28 cellular contexts compared by ENCODE assay signal in genomic region chr18:44655435-44655834, GRCh38.
"Had no signal": no experiment of that assay in that cellular context is flagged by ENCODE, and none has a peak within 500 bp of the region (broad histone marks: within the 10 kb centered on the region; RNA-seq: fewer than 3 reads in every experiment).

No MANE protein-coding gene starts in this region.

- H3K4me3 Mint-ChIP-seq: mesothelial cell of epicardium; naive B cell; natural killer cell treated with Interleukin-12 subunit alpha and Interleukin-12 subunit beta and Interleukin-15 and Interleukin-18, amount 100 ng/mL, for 72 hours; neural crest cell; stimulated activated naive B cell treated with anti-CD40 and anti-IgM and Interleukin-4, amounts not matched to agents 10 μg/mL and 1 μg/mL and 100 μg/mL, for 72 hours; stimulated activated naive CD8-positive, alpha-beta T cell treated with anti-CD3 and anti-CD28 coated beads, Interleukin-15, Interleukin-2, amounts not matched to agents 100 ng/mL and 50 ng/mL, for 24 hours had no signal

- H3K27ac ChIP-seq: dorsolateral prefrontal cortex, heart left ventricle, left lung, neutrophil, psoas muscle, skin epidermis, thoracic aorta, tibial nerve, upper lobe of left lung had no signal

- H3K36me3 ChIP-seq: heart left ventricle, left lung, neutrophil, thoracic aorta, tibial nerve, upper lobe of left lung had no signal

- H3K9me3 Mint-ChIP-seq: naive B cell; natural killer cell treated with Interleukin-12 subunit alpha and Interleukin-12 subunit beta and Interleukin-15 and Interleukin-18, amount 100 ng/mL, for 72 hours; neural crest cell; stimulated activated naive B cell treated with anti-CD40 and anti-IgM and Interleukin-4, amounts not matched to agents 10 μg/mL and 1 μg/mL and 100 μg/mL, for 72 hours; stimulated activated naive CD8-positive, alpha-beta T cell treated with anti-CD3 and anti-CD28 coated beads, Interleukin-15, Interleukin-2, amounts not matched to agents 100 ng/mL and 50 ng/mL, for 24 hours had no signal

- H3K27me3 ChIP-seq: dorsolateral prefrontal cortex, heart left ventricle, left lung, neutrophil, tibial nerve, upper lobe of left lung had no signal

- H3K4me3 ChIP-seq: dorsolateral prefrontal cortex, heart left ventricle, left lung, mucosa of descending colon, psoas muscle, skin epidermis, thoracic aorta, tibial nerve, upper lobe of left lung had no signal

- H3K27me3 Mint-ChIP-seq: natural killer cell treated with Interleukin-12 subunit alpha and Interleukin-12 subunit beta and Interleukin-15 and Interleukin-18, amount 100 ng/mL, for 72 hours; stimulated activated naive B cell treated with anti-CD40 and anti-IgM and Interleukin-4, amounts not matched to agents 10 μg/mL and 1 μg/mL and 100 μg/mL, for 72 hours; stimulated activated naive CD8-positive, alpha-beta T cell treated with anti-CD3 and anti-CD28 coated beads, Interleukin-15, Interleukin-2, amounts not matched to agents 100 ng/mL and 50 ng/mL, for 24 hours had no signal

- H3K27ac Mint-ChIP-seq: mesothelial cell of epicardium; naive B cell; natural killer cell treated with Interleukin-12 subunit alpha and Interleukin-12 subunit beta and Interleukin-15 and Interleukin-18, amount 100 ng/mL, for 72 hours; stimulated activated naive B cell treated with anti-CD40 and anti-IgM and Interleukin-4, amounts not matched to agents 10 μg/mL and 1 μg/mL and 100 μg/mL, for 72 hours; stimulated activated naive CD8-positive, alpha-beta T cell treated with anti-CD3 and anti-CD28 coated beads, Interleukin-15, Interleukin-2, amounts not matched to agents 100 ng/mL and 50 ng/mL, for 24 hours had no signal

- H3K4me1 ChIP-seq: left lung, psoas muscle had no signal

- H3K4me1 Mint-ChIP-seq: naive B cell, neural crest cell had no signal

- DNase-seq: cortex of kidney; dorsolateral prefrontal cortex; effector CD4-positive, alpha-beta T cell; heart left ventricle; hippocampal formation; left cardiac atrium; left lung; mesenchymal stem cell; mucosa of descending colon; naive B cell; posterior cingulate gyrus; psoas muscle; right cardiac atrium; stimulated activated CD4-positive, alpha-beta T cell treated with anti-CD3 and anti-CD28 coated beads, Interleukin-15, amount 100 ng/mL, for 24 hours; stimulated activated CD4-positive, alpha-beta T cell treated with anti-CD3 and anti-CD28 coated beads, Interleukin-2, amount 100 ng/mL, for 48 hours; stimulated activated naive B cell treated with anti-CD40 and anti-IgM and Interleukin-4, amounts not matched to agents 10 μg/mL and 1 μg/mL and 100 μg/mL, for 72 hours; upper lobe of left lung had no signal

- FAIRE-seq: frontal cortex, islet of Langerhans, urothelium cell line had no signal

- H3K36me3 Mint-ChIP-seq: naive B cell; natural killer cell treated with Interleukin-12 subunit alpha and Interleukin-12 subunit beta and Interleukin-15 and Interleukin-18, amount 100 ng/mL, for 72 hours; stimulated activated naive B cell treated with anti-CD40 and anti-IgM and Interleukin-4, amounts not matched to agents 10 μg/mL and 1 μg/mL and 100 μg/mL, for 72 hours had no signal

- H3K9me3 ChIP-seq: heart left ventricle, left lung, mucosa of descending colon, neutrophil, psoas muscle, thoracic aorta, tibial nerve, upper lobe of left lung had no signal
